10 cellular contexts compared by ENCODE assay signal in genomic region chr13:83178008-83178407, GRCh38.
"Had no signal": no experiment of that assay in that cellular context is flagged by ENCODE, and none has a peak within 500 bp of the region (broad histone marks: within the 10 kb centered on the region; RNA-seq: fewer than 3 reads in every experiment).

No MANE protein-coding gene starts in this region.

- DNase-seq: GM23248, GOT3, H7, H9, HCEC 1CT, HFFc6 had no signal

- H3K27ac ChIP-seq: GM23248 had no signal

- H3K36me3 ChIP-seq: HAP-1 had no signal

- H3K4me2 ChIP-seq: GM23338 had no signal

- H3K4me1 ChIP-seq: HAP-1 had no signal

- H2AFZ ChIP-seq: GM23248, GM23338 had no signal

- FAIRE-seq: H1 had no signal

- H3K9me3 ChIP-seq: HAP-1 had no signal

- ATAC-seq: GM23338, HCT116 had no signal

- H3K4me3 ChIP-seq: GM23248, GM23338, HAP-1 had no signal

- H3K9ac ChIP-seq: GM23248 had no signal
